In genomic region chr13:97266328-97266727, GRCh38 we compare ENCODE assay signal across 2 cellular contexts.
TF ChIP-seq lines count a peak whose summit lies in the region.

No MANE protein-coding gene starts in this region.

TF ChIP-seq in IMR-90, 13 proteins besides CTCF, POLR2A, EP300 and RAD21 (continued from another document):
- no peak for TF ChIP-seq SMC3 (IDR thresholded peaks at IDR 0.05; ENCODE audit: low read depth, low read length)
- TF ChIP-seq MAFK (IDR thresholded peaks at IDR 0.05; ENCODE audit: low read depth, low read length), result no peak
- no peak for TF ChIP-seq CEBPB (IDR thresholded peaks at IDR 0.05; ENCODE audit: low read depth, low read length)
- no peak for TF ChIP-seq USF2 (IDR thresholded peaks at IDR 0.05; ENCODE audit: low read depth, low read length)
- TF ChIP-seq MAZ (IDR thresholded peaks at IDR 0.05; ENCODE audit: borderline replicate concordance, low read depth, low read length), result no peak
- no peak for TF ChIP-seq FOS (IDR thresholded peaks at IDR 0.05; ENCODE audit: low read depth, low read length)
- no peak for TF ChIP-seq MXI1 (IDR thresholded peaks at IDR 0.05; ENCODE audit: borderline replicate concordance, low read depth, low read length)
- no peak for TF ChIP-seq CHD1 (IDR thresholded peaks at IDR 0.05; ENCODE audit: low read depth, low read length)
- no peak for TF ChIP-seq BHLHE40 (IDR thresholded peaks at IDR 0.05; ENCODE audit: low read depth, low read length)
- TF ChIP-seq RCOR1 (IDR thresholded peaks at IDR 0.05; ENCODE audit: insufficient replicate concordance, low read length), result no peak

TF ChIP-seq in SK-N-SH treated with all-trans-retinoic acid at 6 μM for 48 hours, 23 proteins besides CTCF, POLR2A, EP300 and RAD21 (continued from another document):
- TF ChIP-seq ZNF70 (CRISPR knock-in tag; IDR thresholded peaks at IDR 0.05), result no peak
- no peak for TF ChIP-seq OSR1 (CRISPR knock-in tag; IDR thresholded peaks at IDR 0.05)
TF ChIP-seq in SK-N-SH treated with all-trans-retinoic acid at 6 μM for 48 hours: peak in this region for 0.
